Comparison of ENCODE assay signal across 1 cellular context in genomic region chr7:28018851-28019465, GRCh38.
TF ChIP-seq lines count a peak whose summit lies in the region.

No MANE protein-coding gene starts in this region.

TF ChIP-seq in GM23338, 12 proteins besides CTCF, POLR2A, EP300 and RAD21:
- TF ChIP-seq ZNF462 (CRISPR knock-in tag; IDR thresholded peaks at IDR 0.05) (no peak), ZNF331 (CRISPR knock-in tag; IDR thresholded peaks at IDR 0.05; ENCODE audit: low read depth) (no peak), NANOG (IDR thresholded peaks at IDR 0.05; ENCODE audit: borderline replicate concordance) (no peak), ETS1 (IDR thresholded peaks at IDR 0.05) (no peak), CREB1 (CRISPR knock-in tag; IDR thresholded peaks at IDR 0.05; ENCODE audit: low read depth) (no peak), JUNB (IDR thresholded peaks at IDR 0.05; ENCODE audit: unreplicated experiment) (no peak), EZH2 (IDR thresholded peaks at IDR 0.05; ENCODE audit: low read depth, unreplicated experiment) (no peak), POLR2AphosphoS5 (IDR thresholded peaks at IDR 0.05; ENCODE audit: low read depth) (no peak), REST (IDR thresholded peaks at IDR 0.05; ENCODE audit: unreplicated experiment) (no peak), EZH2phosphoT487 (IDR thresholded peaks at IDR 0.05; ENCODE audit: unreplicated experiment) (no peak)
